Comparison of ENCODE assay signal across 20 cellular contexts in the genomic region with DNA sequence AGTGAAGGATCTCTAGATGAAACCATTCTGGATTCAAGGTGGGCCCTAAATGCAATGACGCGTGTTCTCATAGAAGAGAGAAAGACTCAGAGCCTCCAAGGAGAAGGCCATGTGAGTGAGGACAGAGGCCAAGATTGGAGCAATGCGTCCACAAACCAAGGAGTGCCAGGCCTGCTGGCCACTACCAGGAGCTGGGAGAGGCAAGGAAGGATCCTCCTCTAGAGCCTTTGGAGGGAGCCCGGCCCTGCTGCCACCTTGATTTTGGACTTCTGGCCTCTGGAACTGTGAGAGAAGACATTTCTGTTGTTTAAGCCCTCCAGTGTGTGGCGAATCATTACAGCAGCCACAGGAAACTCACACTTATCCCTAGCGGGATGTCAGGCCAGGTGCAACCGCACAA. TPM values are rescaled to one million over a fixed set of nuclear protein-coding genes. Genes with fewer than 3 reads are reported as not detected.
"Had no signal": no experiment of that assay in that cellular context is flagged by ENCODE, and none has a peak within 500 bp of the region (broad histone marks: within the 10 kb centered on the region; RNA-seq: fewer than 3 reads in every experiment).

No MANE protein-coding gene starts in this region.

- H3K36me3 Mint-ChIP-seq: memory B cell; naive thymus-derived CD4-positive, alpha-beta T cell had no signal

- ATAC-seq: activated naive CD8-positive, alpha-beta T cell treated with anti-CD3 and anti-CD28 coated beads, Interleukin-2, amount 50 U/mL, for 24 hours; activated T-helper 17 cell treated with anti-CD3 and anti-CD28 coated beads, Interleukin-2, amount 50 U/mL, for 72 hours; gastroesophageal sphincter; heart right ventricle; left ventricle myocardium superior; naive thymus-derived CD4-positive, alpha-beta T cell; upper lobe of right lung had no signal

- H3K27me3 Mint-ChIP-seq: memory B cell had no signal

- H3K27ac Mint-ChIP-seq: activated naive CD8-positive, alpha-beta T cell treated with anti-CD3 and anti-CD28 coated beads, Interleukin-2, amount 50 U/mL, for 24 hours; activated T-helper 17 cell treated with anti-CD3 and anti-CD28 coated beads, Interleukin-2, amount 50 U/mL, for 72 hours; memory B cell; naive thymus-derived CD4-positive, alpha-beta T cell; T-helper 1 cell treated with Interleukin-12 subunit alpha and Interleukin-12 subunit beta and Interleukin-4 antibody, amounts not matched to agents 30 μg/mL and 1 μg/mL, for 36 hours had no signal

- DNase-seq: activated CD4-positive, alpha-beta T cell treated with anti-CD3 and anti-CD28 coated beads, Interleukin-2, amount 50 U/mL, for 1 hour; activated naive CD4-positive, alpha-beta T cell; activated naive CD8-positive, alpha-beta T cell treated with anti-CD3 and anti-CD28 coated beads, Interleukin-2, amount 50 U/mL, for 24 hours; activated T-cell treated with anti-CD3 and anti-CD28 coated beads, Interleukin-2, amount 50 U/mL, for 1 hour; anterior cingulate cortex; cortex of kidney; effector CD4-positive, alpha-beta T cell; heart right ventricle; kidney glomerular epithelial cell; left ventricle myocardium superior; stimulated activated CD4-positive, alpha-beta T cell treated with anti-CD3 and anti-CD28 coated beads, Interleukin-12 subunit alpha, Interleukin-12 subunit beta, amount 100 ng/mL, for 4 hours; stimulated activated CD4-positive, alpha-beta T cell treated with anti-CD3 and anti-CD28 coated beads, Interleukin-1b, Interleukin-23, amount 100 ng/mL, for 48 hours; stimulated activated CD8-positive, alpha-beta memory T cell treated with anti-CD3 and anti-CD28 coated beads, Interleukin-4, amount 100 ng/mL, for 48 hours; stimulated activated naive CD4-positive, alpha-beta T cell had no signal

- H3K9me3 Mint-ChIP-seq: activated naive CD8-positive, alpha-beta T cell treated with anti-CD3 and anti-CD28 coated beads, Interleukin-2, amount 50 U/mL, for 24 hours; activated T-helper 17 cell treated with anti-CD3 and anti-CD28 coated beads, Interleukin-2, amount 50 U/mL, for 72 hours; memory B cell; T-helper 1 cell treated with Interleukin-12 subunit alpha and Interleukin-12 subunit beta and Interleukin-4 antibody, amounts not matched to agents 30 μg/mL and 1 μg/mL, for 36 hours had no signal

- H3K4me1 Mint-ChIP-seq: activated naive CD8-positive, alpha-beta T cell treated with anti-CD3 and anti-CD28 coated beads, Interleukin-2, amount 50 U/mL, for 24 hours; activated T-helper 17 cell treated with anti-CD3 and anti-CD28 coated beads, Interleukin-2, amount 50 U/mL, for 72 hours; memory B cell; naive thymus-derived CD4-positive, alpha-beta T cell had no signal

- H3K4me3 Mint-ChIP-seq: activated naive CD8-positive, alpha-beta T cell treated with anti-CD3 and anti-CD28 coated beads, Interleukin-2, amount 50 U/mL, for 24 hours; activated T-helper 17 cell treated with anti-CD3 and anti-CD28 coated beads, Interleukin-2, amount 50 U/mL, for 72 hours; memory B cell; naive thymus-derived CD4-positive, alpha-beta T cell; T-helper 1 cell treated with Interleukin-12 subunit alpha and Interleukin-12 subunit beta and Interleukin-4 antibody, amounts not matched to agents 30 μg/mL and 1 μg/mL, for 36 hours had no signal

RNA-seq across cellular contexts. Expression of gene SHANK2, which starts 52.7 kb away (rescaled TPM):
- total RNA-seq: activated T-helper 17 cell treated with anti-CD3 and anti-CD28 coated beads, Interleukin-2, amount 50 U/mL, for 72 hours had no signal
